10 cellular contexts compared by ENCODE assay signal in the genomic region with DNA sequence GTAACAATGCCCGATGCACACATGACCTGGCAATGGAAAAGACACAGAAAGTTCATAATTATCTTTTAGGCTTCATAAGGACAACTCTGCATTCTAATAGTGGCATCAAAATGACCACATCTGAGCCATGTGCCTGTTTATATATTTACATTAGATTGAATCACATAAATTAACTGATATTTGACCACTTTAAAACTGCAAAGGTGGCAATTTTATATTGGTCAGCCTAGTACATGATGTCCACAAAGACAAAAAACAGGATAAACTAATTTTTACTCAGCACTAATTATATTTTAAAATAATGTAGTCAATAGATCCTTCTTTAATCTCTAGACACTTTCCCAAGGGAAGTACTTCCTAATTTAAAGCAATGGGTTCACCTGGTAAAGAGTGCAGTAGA. TPM values are rescaled to one million over a fixed set of nuclear protein-coding genes. Genes with fewer than 3 reads are reported as not detected.
"Had no signal": no experiment of that assay in that cellular context is flagged by ENCODE, and none has a peak within 500 bp of the region (broad histone marks: within the 10 kb centered on the region; RNA-seq: fewer than 3 reads in every experiment).

No MANE protein-coding gene starts in this region.

- DNase-seq: Karpas-422, Kasumi-1, KBM-7, KG1 had no signal

- H3K27ac ChIP-seq: HL-60, KMS-11 had no signal

- H3K36me3 Mint-ChIP-seq: IgD-negative memory B cell had no signal

- FAIRE-seq: HTR-8/SVneo had no signal

- H3K9ac ChIP-seq: KMS-11 had no signal

- H3K4me3 Mint-ChIP-seq: IgD-negative memory B cell had no signal

- H3K27ac Mint-ChIP-seq: IgD-negative memory B cell had no signal

- H3K9me3 Mint-ChIP-seq: IgD-negative memory B cell had no signal

- H3K4me2 ChIP-seq: KMS-11 had no signal

- H3K4me1 Mint-ChIP-seq: IgD-negative memory B cell had no signal

RNA-seq across cellular contexts. Expression of a gene that starts 12.0 kb away (rescaled TPM):
- total RNA-seq: HT-29, HT1080 had no signal
- polyA plus RNA-seq: IgD-negative memory B cell had no signal
